15 cellular contexts compared by ENCODE assay signal in genomic region chr1:185440877-185441276, GRCh38.
DNase-seq lines count a peak whose midpoint lies in the region; ATAC-seq and TF ChIP-seq lines count a peak whose summit lies in the region.
"Had no signal": no experiment of that assay in that cellular context is flagged by ENCODE, and none has a peak within 500 bp of the region (broad histone marks: within the 10 kb centered on the region; RNA-seq: fewer than 3 reads in every experiment).

No MANE protein-coding gene starts in this region.

- intact Hi-C loops in esophagus muscularis mucosa (cut with DNase I), result no loop called here

- H3K27me3 ChIP-seq in SJSA1 (replicated peaks), result no peaks in the 10 kb centered on the region
- H3K27me3 ChIP-seq in esophagus muscularis mucosa, result no peaks in the 10 kb centered on the region
- H3K27me3 ChIP-seq: MG63, upper lobe of left lung had no signal

- H3K27me3 Mint-ChIP-seq in activated T-cell treated with anti-CD3 and anti-CD28 coated beads, Interleukin-2, amount 50 U/mL, for 72 hours (ENCODE audit: low read depth), result no peaks in the 10 kb centered on the region
- H3K27me3 Mint-ChIP-seq in activated T-cell treated with anti-CD3 and anti-CD28 coated beads, Interleukin-2, amount 50 U/mL, for 24 hours, result no peaks in the 10 kb centered on the region

- H3K36me3 Mint-ChIP-seq in activated T-cell treated with anti-CD3 and anti-CD28 coated beads, Interleukin-2, amount 50 U/mL, for 72 hours (ENCODE audit: insufficient read depth in 2 of 2), result no peaks in the 10 kb centered on the region
- no peaks in the 10 kb centered on the region for H3K36me3 Mint-ChIP-seq in activated T-cell treated with anti-CD3 and anti-CD28 coated beads, Interleukin-2, amount 50 U/mL, for 24 hours (ENCODE audit: low read depth)

- H3K27ac ChIP-seq in SJSA1 (peak overlapping the region; percentile 56), substantia nigra (ENCODE audit: low read depth, low read length, poor library complexity, severe bottlenecking) (no peak overlapping the region), esophagus muscularis mucosa (replicated peaks in 1 of 4) (no peak overlapping the region)
- H3K27ac ChIP-seq: HL-60 had no signal

- H3K4me1 ChIP-seq in SJSA1 (replicated peaks) (peaks cover 48% of the 10 kb centered on the region), esophagus muscularis mucosa (peaks cover 5 to 19% (median 10%) of the 10 kb centered on the region in 4 donors)

- H3K9me3 Mint-ChIP-seq in activated T-cell treated with anti-CD3 and anti-CD28 coated beads, Interleukin-2, amount 50 U/mL, for 72 hours, result no peaks in the 10 kb centered on the region
- no peaks in the 10 kb centered on the region for H3K9me3 Mint-ChIP-seq in activated T-cell treated with anti-CD3 and anti-CD28 coated beads, Interleukin-2, amount 50 U/mL, for 24 hours

- TF ChIP-seq EP300 in esophagus muscularis mucosa (IDR thresholded peaks at IDR 0.05), result no peak

- no peak for ATAC-seq in activated T-cell treated with anti-CD3 and anti-CD28 coated beads, Interleukin-2, amount 50 U/mL, for 72 hours (replicated peaks in 1 of 2)
- ATAC-seq in GM21381 (IDR thresholded peaks at IDR 0.05; ENCODE audit: unreplicated experiment), result no peak

- H3K36me3 ChIP-seq in SJSA1, result no peaks in the 10 kb centered on the region
- no peaks in the 10 kb centered on the region for H3K36me3 ChIP-seq in esophagus muscularis mucosa
- H3K36me3 ChIP-seq: MG63, upper lobe of left lung had no signal

- peaks cover 8% of the 10 kb centered on the region for H3K4me1 Mint-ChIP-seq in activated T-cell treated with anti-CD3 and anti-CD28 coated beads, Interleukin-2, amount 50 U/mL, for 72 hours (ENCODE audit: low read depth)
- H3K4me1 Mint-ChIP-seq in activated T-cell treated with anti-CD3 and anti-CD28 coated beads, Interleukin-2, amount 50 U/mL, for 24 hours (ENCODE audit: low read depth), result peaks cover 13% of the 10 kb centered on the region

- no peak for TF ChIP-seq CTCF in foreskin fibroblast (IDR thresholded peaks at IDR 0.05; ENCODE audit: low read depth, low read length)
- TF ChIP-seq CTCF in retinal pigment epithelial cell (conservative IDR thresholded peaks at IDR 0.05; ENCODE audit: low read depth, low read length), result no peak
- no peak for TF ChIP-seq CTCF in esophagus muscularis mucosa (IDR thresholded peaks at IDR 0.05)

- no peak for TF ChIP-seq POLR2A in esophagus muscularis mucosa (IDR thresholded peaks at IDR 0.05; ENCODE audit: low read depth)

- H3K27ac Mint-ChIP-seq in activated T-cell treated with anti-CD3 and anti-CD28 coated beads, Interleukin-2, amount 50 U/mL, for 72 hours, result peak overlapping the region; percentile 85
- no peak overlapping the region for H3K27ac Mint-ChIP-seq in activated T-cell treated with anti-CD3 and anti-CD28 coated beads, Interleukin-2, amount 50 U/mL, for 24 hours

- peak overlapping the region in 1 of 2 donors; percentile 40 for H3K4me3 Mint-ChIP-seq in activated T-cell treated with anti-CD3 and anti-CD28 coated beads, Interleukin-2, amount 50 U/mL, for 72 hours
- H3K4me3 Mint-ChIP-seq in activated T-cell treated with anti-CD3 and anti-CD28 coated beads, Interleukin-2, amount 50 U/mL, for 24 hours, result no peak overlapping the region

- H3K4me3 ChIP-seq in SJSA1 (no peak overlapping the region), foreskin fibroblast (ENCODE audit: low read depth in 1 of 2, low read length in 2 of 2) (no peak overlapping the region), retinal pigment epithelial cell (ENCODE audit: low read length) (no peak overlapping the region), esophagus muscularis mucosa (no peak overlapping the region)
- H3K4me3 ChIP-seq: MG63, upper lobe of left lung had no signal

- H3K9me3 ChIP-seq in SJSA1 (replicated peaks), result no peaks in the 10 kb centered on the region
- H3K9me3 ChIP-seq in esophagus muscularis mucosa, result no peaks in the 10 kb centered on the region
- H3K9me3 ChIP-seq: MG63, upper lobe of left lung had no signal

- no peak for DNase-seq in activated T-cell treated with anti-CD3 and anti-CD28 coated beads, Interleukin-2, amount 50 U/mL, for 72 hours
- DNase-seq in activated T-cell treated with anti-CD3 and anti-CD28 coated beads, Interleukin-2, amount 50 U/mL, for 24 hours, result no peak
- peak in 1 of 2 experiments; percentile 49 for DNase-seq in SJSA1 (ENCODE audit: low read depth in 1 of 2, low spot score in 2 of 2)
- DNase-seq in foreskin fibroblast, result peak; percentile 26 to 54
- DNase-seq in retinal pigment epithelial cell (ENCODE audit: low read depth), result peak; percentile 97
- no peak for DNase-seq in substantia nigra (lab: John Stamatoyannopoulos, UW)
- DNase-seq in esophagus muscularis mucosa (ENCODE audit: extremely low spot score), result no peak
- DNase-seq: activated naive CD4-positive, alpha-beta T cell; DND-41; effector CD4-positive, alpha-beta T cell; head of caudate nucleus; upper lobe of left lung had no signal

Comparison
In these comparisons a context has a peak if more than half of its experiments do, and no peak if none do; other contexts are left out.
1. DNase-seq: peak in foreskin fibroblast (2 of 2) and retinal pigment epithelial cell (single experiment); none in activated T-cell treated with anti-CD3 and anti-CD28 coated beads, Interleukin-2, amount 50 U/mL, for 72 hours (0 of 2), activated T-cell treated with anti-CD3 and anti-CD28 coated beads, Interleukin-2, amount 50 U/mL, for 24 hours (single experiment), substantia nigra (0 of 49) and esophagus muscularis mucosa (single experiment).